ENCODE assay signal across 1 cellular context in genomic region chr4:161949941-161950725, GRCh38.
TF ChIP-seq lines count a peak whose summit lies in the region.

No MANE protein-coding gene starts in this region.

TF ChIP-seq in H1, 55 proteins besides CTCF, POLR2A, EP300 and RAD21:
- TF ChIP-seq GABPA (IDR thresholded peaks at IDR 0.05; ENCODE audit: borderline replicate concordance, insufficient read depth, low read length): no peak
- no peak for TF ChIP-seq MAX (IDR thresholded peaks at IDR 0.05)
- no peak for TF ChIP-seq SUZ12 (IDR thresholded peaks at IDR 0.05; ENCODE audit: low read length)
- TF ChIP-seq YY1 (IDR thresholded peaks at IDR 0.05; ENCODE audit: low read depth, low read length): no peak
- TF ChIP-seq, protein P1, sequence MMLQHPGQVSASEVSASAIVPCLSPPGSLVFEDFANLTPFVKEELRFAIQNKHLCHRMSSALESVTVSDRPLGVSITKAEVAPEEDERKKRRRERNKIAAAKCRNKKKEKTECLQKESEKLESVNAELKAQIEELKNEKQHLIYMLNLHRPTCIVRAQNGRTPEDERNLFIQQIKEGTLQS (IDR thresholded peaks at IDR 0.05; ENCODE audit: insufficient read depth, low read depth, low read length): no peak
- TF ChIP-seq CHD2 (IDR thresholded peaks at IDR 0.05; ENCODE audit: low read length): no peak
- TF ChIP-seq SP2 (IDR thresholded peaks at IDR 0.05; ENCODE audit: low read length): no peak
- TF ChIP-seq HDAC2 (IDR thresholded peaks at IDR 0.05; ENCODE audit: borderline replicate concordance in 1 of 2, low read depth in 2 of 2, low read length in 2 of 2): no peak
- no peak for TF ChIP-seq SIRT6 (IDR thresholded peaks at IDR 0.05; ENCODE audit: low read length)
- no peak for TF ChIP-seq RBBP5 (IDR thresholded peaks at IDR 0.05; ENCODE audit: borderline replicate concordance, low read depth, low read length)
- no peak for TF ChIP-seq TEAD4 (IDR thresholded peaks at IDR 0.05; ENCODE audit: low read depth, low read length)
- no peak for TF ChIP-seq KDM5A (IDR thresholded peaks at IDR 0.05; ENCODE audit: low read length)
